In the genomic region with DNA sequence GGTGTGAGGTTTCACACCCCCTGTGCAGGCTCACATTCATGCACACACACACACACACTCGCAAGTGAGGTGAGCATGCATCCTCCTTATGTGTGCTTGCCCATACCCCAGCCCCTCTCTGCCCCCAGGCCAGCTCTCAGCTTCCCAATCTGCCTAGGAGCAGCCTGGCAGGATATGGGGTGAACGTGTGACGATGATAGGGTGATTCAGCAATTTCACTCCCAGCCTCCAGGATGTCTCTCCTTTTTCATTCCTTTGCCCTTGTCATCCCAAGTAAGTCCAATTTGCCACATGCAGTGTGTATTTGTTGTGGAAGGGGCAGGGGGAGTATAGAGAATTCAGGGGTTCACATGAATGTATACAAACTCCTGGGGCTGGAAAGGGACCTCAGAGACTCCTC, we compare ENCODE assay signal across 27 cellular contexts.
"Had no signal": no experiment of that assay in that cellular context is flagged by ENCODE, and none has a peak within 500 bp of the region (broad histone marks: within the 10 kb centered on the region; RNA-seq: fewer than 3 reads in every experiment).

No MANE protein-coding gene starts in this region.

- H3K36me3 ChIP-seq: neural progenitor cell, ovary, right lobe of liver, sigmoid colon, suprapubic skin, tibial artery, transverse colon, upper lobe of right lung, uterus had no signal

- H3K27me3 ChIP-seq: neural progenitor cell, ovary, right lobe of liver, sigmoid colon, suprapubic skin, testis, tibial artery, transverse colon, upper lobe of right lung, uterus had no signal

- H2AFZ ChIP-seq: neural progenitor cell, parathyroid adenoma had no signal

- FAIRE-seq: small intestine had no signal

- H3K9ac ChIP-seq: neural progenitor cell, parathyroid adenoma had no signal

- H3K4me3 ChIP-seq: neural progenitor cell, ovary, psoas muscle, right lobe of liver, sigmoid colon, suprapubic skin, testis, tibial artery, transverse colon, upper lobe of right lung, uterus had no signal

- H3K79me2 ChIP-seq: parathyroid adenoma had no signal

- H3K27ac ChIP-seq: neural progenitor cell, ovary, parathyroid adenoma, psoas muscle, right lobe of liver, sigmoid colon, suprapubic skin, testis, tibial artery, transverse colon, upper lobe of right lung, uterus had no signal

- DNase-seq: natural killer cell; occipital lobe; ovary; posterior cingulate gyrus; psoas muscle; right cardiac atrium; right lobe of liver; sigmoid colon; small intestine; stimulated activated CD4-positive, alpha-beta T cell treated with anti-CD3 and anti-CD28 coated beads, Interleukin-15, amount 100 ng/mL, for 24 hours; stimulated activated CD4-positive, alpha-beta T cell treated with anti-CD3 and anti-CD28 coated beads, Interleukin-2, amount 100 ng/mL, for 24 hours; stimulated activated CD4-positive, alpha-beta T cell treated with anti-CD3 and anti-CD28 coated beads, Interleukin-4, amount 100 ng/mL, for 1 hour; stimulated activated CD4-positive, alpha-beta T cell treated with anti-CD3 and anti-CD28 coated beads, Interleukin-4, amount 100 ng/mL, for 4 hours; stimulated activated CD8-positive, alpha-beta memory T cell treated with anti-CD3 and anti-CD28 coated beads, Interleukin-4, amount 100 ng/mL, for 48 hours; stimulated activated naive CD4-positive, alpha-beta T cell; stimulated activated naive CD8-positive, alpha-beta T cell treated with anti-CD3 and anti-CD28 coated beads, Interleukin-15, amount 100 ng/mL, for 72 hours; stimulated activated naive CD8-positive, alpha-beta T cell treated with anti-CD3 and anti-CD28 coated beads, Interleukin-15, Interleukin-2, amounts not matched to agents 100 U/mL and 50 U/mL, for 24 hours; substantia nigra; testis; tibial artery; transverse colon; upper lobe of right lung; uterus had no signal

- H3K4me1 ChIP-seq: neural progenitor cell, parathyroid adenoma, psoas muscle, right lobe of liver, sigmoid colon, testis, tibial artery, transverse colon, upper lobe of right lung, uterus had no signal

- H3K9me3 ChIP-seq: ovary, psoas muscle, right lobe of liver, sigmoid colon, suprapubic skin, testis, tibial artery, transverse colon, upper lobe of right lung, uterus had no signal

- H3K4me2 ChIP-seq: neural progenitor cell had no signal

- ATAC-seq: natural killer cell; psoas muscle; right cardiac atrium; right lobe of liver; stimulated activated memory B cell treated with anti-CD40 and anti-IgM and Interleukin-4, amounts not matched to agents 10 μg/mL and 1 μg/mL and 100 μg/mL, for 72 hours; stimulated activated naive CD8-positive, alpha-beta T cell treated with anti-CD3 and anti-CD28 coated beads, Interleukin-15, amount 100 ng/mL, for 72 hours; stimulated activated naive CD8-positive, alpha-beta T cell treated with anti-CD3 and anti-CD28 coated beads, Interleukin-15, Interleukin-2, amounts not matched to agents 100 U/mL and 50 U/mL, for 24 hours; upper lobe of right lung had no signal
